Comparison of ENCODE assay signal across 22 cellular contexts in the genomic region with DNA sequence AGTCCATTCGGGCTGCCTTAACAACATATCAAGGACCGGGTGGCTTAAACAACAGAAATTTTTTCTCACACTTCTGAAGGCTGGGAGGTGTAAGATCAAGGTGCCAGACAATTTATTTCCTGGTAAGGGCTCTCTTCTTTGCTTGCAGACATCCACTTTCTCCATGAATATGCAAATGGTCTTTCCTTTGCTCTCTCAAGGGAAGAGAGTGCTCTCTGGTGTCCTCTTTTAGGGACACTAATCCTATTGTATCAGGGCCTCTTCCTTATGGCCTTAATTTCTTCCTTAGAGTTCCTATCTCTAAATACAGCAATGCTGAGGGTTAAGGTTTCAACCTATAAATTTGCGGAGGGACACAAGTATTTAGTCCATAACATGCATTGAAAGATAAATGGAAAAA.
DNase-seq lines count a peak whose midpoint lies in the region; ATAC-seq, FAIRE-seq and TF ChIP-seq lines count a peak whose summit lies in the region.
"Had no signal": no experiment of that assay in that cellular context is flagged by ENCODE, and none has a peak within 500 bp of the region (broad histone marks: within the 10 kb centered on the region; RNA-seq: fewer than 3 reads in every experiment).

No MANE protein-coding gene starts in this region.

- H3K18ac ChIP-seq in H1 (ENCODE audit: extremely low read depth, low read length): no peak overlapping the region

- H2BK20ac ChIP-seq in H1 (ENCODE audit: low read length): no peak overlapping the region

- no peak overlapping the region for H4K8ac ChIP-seq in H1 (ENCODE audit: extremely low read depth, insufficient read depth, low read length)

- H3K9me3 ChIP-seq in H1 (ENCODE audit: insufficient read depth in 2 of 2, low read depth in 1 of 2, low read length in 1 of 2): no peaks in the 10 kb centered on the region
- H3K9me3 ChIP-seq: colonic mucosa, SJSA1, thoracic aorta had no signal

- FAIRE-seq in H1 (lab: Jason Lieb, UNC): peak; percentile 86

- H4K5ac ChIP-seq in H1 (ENCODE audit: insufficient read length, low read depth, low read length): no peak overlapping the region

- no peak overlapping the region for H3K56ac ChIP-seq in H1 (replicated peaks; ENCODE audit: insufficient read length, low read depth, low read length)

- H3K4ac ChIP-seq in H1 (replicated peaks; ENCODE audit: insufficient read length, low read depth, low read length): no peak overlapping the region

- H4K91ac ChIP-seq in H1 (replicated peaks; ENCODE audit: insufficient read length, low read length): no peak overlapping the region

- H3K36me3 Mint-ChIP-seq in GM23338 (ENCODE audit: low read depth): no peaks in the 10 kb centered on the region
- H3K36me3 Mint-ChIP-seq: stimulated activated effector memory CD8-positive, alpha-beta T cell treated with anti-CD3 and anti-CD28 coated beads, Interleukin-12 subunit alpha, Interleukin-12 subunit beta, amount 100 ng/mL, for 72 hours had no signal

- peak; percentile 91 for ATAC-seq in GM23338
- no peak for ATAC-seq in HG03565 (IDR thresholded peaks at IDR 0.05; ENCODE audit: unreplicated experiment)
- ATAC-seq: activated CD8-positive, alpha-beta T cell treated with anti-CD3 and anti-CD28 coated beads for 36 hours; Panc1; stimulated activated effector memory CD8-positive, alpha-beta T cell treated with anti-CD3 and anti-CD28 coated beads, Interleukin-12 subunit alpha, Interleukin-12 subunit beta, amount 100 ng/mL, for 72 hours had no signal

- peak; percentile 81 to 84 for TF ChIP-seq RAD21 in H1 (IDR thresholded peaks at IDR 0.05 in 1 of 2, conservative IDR thresholded peaks at IDR 0.05 in 1 of 2; ENCODE audit: low read depth in 2 of 2, low read length in 2 of 2)

- H3K27me3 Mint-ChIP-seq in GM23338 (ENCODE audit: insufficient read depth, low read depth, poor library complexity): peaks cover 2% of the 10 kb centered on the region
- H3K27me3 Mint-ChIP-seq: activated CD8-positive, alpha-beta T cell treated with anti-CD3 and anti-CD28 coated beads for 36 hours had no signal

- no peak for TF ChIP-seq POLR2A in H1 (IDR thresholded peaks at IDR 0.05; ENCODE audit: control extremely low read depth in 1 of 2, low read depth in 2 of 2, low read length in 2 of 2)

- intact Hi-C loops in posterior cingulate gyrus (cut with DNase I): no loop called here

- H3K27me3 ChIP-seq in GM23338 (ENCODE audit: insufficient read depth): no peaks in the 10 kb centered on the region
- H3K27me3 ChIP-seq in H1 (replicated peaks in 1 of 4; ENCODE audit: control insufficient read depth in 3 of 4, extremely low read depth in 1 of 4, insufficient read depth in 3 of 4, low read length in 3 of 4): no peaks in the 10 kb centered on the region
- H3K27me3 ChIP-seq: brain microvascular endothelial cell, colonic mucosa, SJSA1 had no signal

- DNase-seq in COR-L47 (lab: John Stamatoyannopoulos, UW) (peak; percentile 5), GM23338 (ENCODE audit: low spot score) (peak; percentile 59), NCI-H82 treated with DMSO at 0.1 percent for 48 hours (lab: John Stamatoyannopoulos, UW; ENCODE audit: unreplicated experiment) (peak; percentile 3), H1 (ENCODE audit: low read depth in 1 of 2, low spot score in 2 of 2) (no peak), SHP77 treated with DMSO at 0.1 percent for 48 hours (lab: John Stamatoyannopoulos, UW) (no peak), SKM-1 treated with dmso at 0.1 percent for 144 hours (lab: John Stamatoyannopoulos, UW; ENCODE audit: unreplicated experiment) (no peak), posterior cingulate gyrus (no peak)
- DNase-seq: activated CD4-positive, CD25-positive, alpha-beta regulatory T cell treated with anti-CD3 and anti-CD28 coated beads, Interleukin-2, amount 50 U/mL, for 72 hours; activated CD8-positive, alpha-beta T cell treated with anti-CD3 and anti-CD28 coated beads for 36 hours; activated gamma-delta T cell treated with Interleukin-2 at 50 U/mL for 16 hours; activated T-cell treated with anti-CD3 and anti-CD28 coated beads for 4 hours; brain microvascular endothelial cell; colonic mucosa; DMS 273 treated with DMSO at 0.1 percent for 48 hours; NCI-H748 treated with DMSO at 0.1 percent for 48 hours; stimulated activated CD4-positive, alpha-beta T cell treated with anti-CD3 and anti-CD28 coated beads, Interleukin-1b, Interleukin-23, amount 100 ng/mL, for 48 hours had no signal

- POLR2A ChIA-PET in H1 (lab: Charles Lee; ENCODE audit: partially characterized antibody): no interaction called here

- H3K23me2 ChIP-seq in H1 (ENCODE audit: low read depth, low read length): no peaks in the 10 kb centered on the region

- H3K36me3 ChIP-seq in GM23338 (ENCODE audit: insufficient read depth) (no peaks in the 10 kb centered on the region), H1 (ENCODE audit: control insufficient read depth in 2 of 4, insufficient read depth in 4 of 4, low read length in 3 of 4) (no peaks in the 10 kb centered on the region)
- H3K36me3 ChIP-seq: brain microvascular endothelial cell, colonic mucosa, SJSA1, thoracic aorta had no signal

- no peak overlapping the region for H3K4me3 Mint-ChIP-seq in GM23338
- H3K4me3 Mint-ChIP-seq: activated CD8-positive, alpha-beta T cell treated with anti-CD3 and anti-CD28 coated beads for 36 hours; stimulated activated effector memory CD8-positive, alpha-beta T cell treated with anti-CD3 and anti-CD28 coated beads, Interleukin-12 subunit alpha, Interleukin-12 subunit beta, amount 100 ng/mL, for 72 hours had no signal

- H3K79me1 ChIP-seq in H1 (ENCODE audit: low read depth, low read length): no peaks in the 10 kb centered on the region

- H2BK5ac ChIP-seq in H1 (ENCODE audit: low read depth, low read length): no peak overlapping the region

- no peak overlapping the region for H3K4me3 ChIP-seq in GM23338
- no peak overlapping the region for H3K4me3 ChIP-seq in H1 (ENCODE audit: extremely low read depth in 1 of 4, insufficient read depth in 2 of 4, low read depth in 3 of 4, low read length in 4 of 4)
- H3K4me3 ChIP-seq: colonic mucosa, SJSA1, skin epidermis, thoracic aorta had no signal

- H2BK120ac ChIP-seq in H1 (replicated peaks; ENCODE audit: low read depth, low read length): no peak overlapping the region

- H3K14ac ChIP-seq in H1 (ENCODE audit: insufficient read length): no peak overlapping the region

- peak; percentile 53 to 77 for TF ChIP-seq CTCF in GM23338 (conservative IDR thresholded peaks at IDR 0.05; ENCODE audit: low read depth in 2 of 2)
- peak in 2 of 3 experiments; percentile 42 to 48; a peak in 2 of 4 replicates for TF ChIP-seq CTCF in H1 (IDR thresholded peaks at IDR 0.05; ENCODE audit: control extremely low read depth in 1 of 3, insufficient read depth in 1 of 3, low read depth in 1 of 3, low read length in 3 of 3)

- H3K4me1 ChIP-seq in GM23338 (ENCODE audit: insufficient read depth) (no peaks in the 10 kb centered on the region), H1 (replicated peaks in 1 of 4; ENCODE audit: control insufficient read depth in 3 of 4, insufficient read depth in 4 of 4, low read length in 3 of 4) (no peaks in the 10 kb centered on the region)
- H3K4me1 ChIP-seq: colonic mucosa, SJSA1 had no signal

- no peak for TF ChIP-seq EP300 in H1 (IDR thresholded peaks at IDR 0.05; ENCODE audit: borderline replicate concordance in 1 of 2, low read depth in 2 of 2, low read length in 2 of 2)

- no peak overlapping the region for H3K4me2 ChIP-seq in GM23338
- no peak overlapping the region for H3K4me2 ChIP-seq in H1 (ENCODE audit: insufficient read depth in 1 of 2, low read depth in 2 of 2, low read length in 2 of 2)

- CTCF ChIA-PET in H1 (lab: Charles Lee; ENCODE audit: partially characterized antibody): interaction anchor here (0.8 to 1.8 kb wide), 5 partner anchors 16 to 397 kb away, joined by 3 to 7 read pairs (median 4); no protein-coding TSS in a partner anchor

- peaks cover 5% of the 10 kb centered on the region; the same call in 1 of the 3 replicates for H3K4me1 Mint-ChIP-seq in GM23338
- H3K4me1 Mint-ChIP-seq: stimulated activated effector memory CD8-positive, alpha-beta T cell treated with anti-CD3 and anti-CD28 coated beads, Interleukin-12 subunit alpha, Interleukin-12 subunit beta, amount 100 ng/mL, for 72 hours had no signal

- H2BK15ac ChIP-seq in H1 (ENCODE audit: low read length): no peak overlapping the region

- H3K27ac Mint-ChIP-seq in GM23338: no peak overlapping the region
- H3K27ac Mint-ChIP-seq: activated CD8-positive, alpha-beta T cell treated with anti-CD3 and anti-CD28 coated beads for 36 hours; stimulated activated effector memory CD8-positive, alpha-beta T cell treated with anti-CD3 and anti-CD28 coated beads, Interleukin-12 subunit alpha, Interleukin-12 subunit beta, amount 100 ng/mL, for 72 hours had no signal

- no peaks in the 10 kb centered on the region for H3F3A ChIP-seq in GM23338 (replicated peaks; ENCODE audit: low read depth)

- H3K23ac ChIP-seq in H1 (ENCODE audit: insufficient read length): no peak overlapping the region

- no peak overlapping the region for H3K9ac ChIP-seq in H1 (replicated peaks in 1 of 4; ENCODE audit: extremely low read depth in 1 of 4, low read depth in 3 of 4, low read length in 3 of 4)

- H4K20me1 ChIP-seq in GM23338 (replicated peaks; ENCODE audit: insufficient read depth) (no peaks in the 10 kb centered on the region), H1 (replicated peaks in 1 of 2; ENCODE audit: control insufficient read depth in 1 of 2, insufficient read depth in 2 of 2, low read length in 2 of 2) (no peaks in the 10 kb centered on the region)

- H2AFZ ChIP-seq in GM23338: no peak overlapping the region
- H2AFZ ChIP-seq in H1 (ENCODE audit: low read length): no peak overlapping the region

- H3K27ac ChIP-seq in GM23338 (ENCODE audit: low read depth) (no peak overlapping the region), H1 (ENCODE audit: low read depth, low read length) (no peak overlapping the region)
- H3K27ac ChIP-seq: brain microvascular endothelial cell, colonic mucosa, SJSA1, skin epidermis, thoracic aorta had no signal

- no peak overlapping the region for H2BK12ac ChIP-seq in H1 (ENCODE audit: low read depth, low read length)

- H3K79me2 ChIP-seq in GM23338 (replicated peaks; ENCODE audit: insufficient read depth): no peaks in the 10 kb centered on the region
- H3K79me2 ChIP-seq in H1 (ENCODE audit: control insufficient read depth in 1 of 2, insufficient read depth in 2 of 2, low read length in 2 of 2): no peaks in the 10 kb centered on the region

- H3K9me2 ChIP-seq in GM23338 (ENCODE audit: insufficient read depth): no peaks in the 10 kb centered on the region

- H2AK5ac ChIP-seq in H1 (ENCODE audit: low read depth, low read length): no peak overlapping the region

- WGBS in H1 (ENCODE audit: extremely low coverage in 1 of 2, insufficient coverage in 1 of 2, insufficient read length in 1 of 2, insufficient replicate concordance in 2 of 2, low coverage in 1 of 2, low lambda C conversion rate in 2 of 2, missing lambda C conversion rate in 1 of 2), 2 experiments: 82% methylated on average over 3 of the region's 3 CpGs; no CpG with 5 or more reads in 1 of the 2 experiments

- no peaks in the 10 kb centered on the region for H3K9me3 Mint-ChIP-seq in GM23338

TF ChIP-seq in GM23338, 12 proteins besides CTCF, POLR2A, EP300 and RAD21 (continues in another document):
- TF ChIP-seq EZH2phosphoT487 (IDR thresholded peaks at IDR 0.05; ENCODE audit: unreplicated experiment): no peak
- TF ChIP-seq JUNB (IDR thresholded peaks at IDR 0.05; ENCODE audit: unreplicated experiment): no peak

Comparison
In these comparisons a context has a peak if more than half of its experiments do, and no peak if none do; other contexts are left out.
1. DNase-seq: peak in COR-L47 (single experiment), GM23338 (single experiment) and NCI-H82 treated with DMSO at 0.1 percent for 48 hours (single experiment); none in H1 (0 of 2), SHP77 treated with DMSO at 0.1 percent for 48 hours (single experiment), SKM-1 treated with dmso at 0.1 percent for 144 hours (single experiment) and posterior cingulate gyrus (0 of 10).